11 cellular contexts compared by ENCODE assay signal in genomic region chr2:222518570-222519381, GRCh38.
DNase-seq lines count a peak whose midpoint lies in the region; ATAC-seq and TF ChIP-seq lines count a peak whose summit lies in the region.
"Had no signal": no experiment of that assay in that cellular context is flagged by ENCODE, and none has a peak within 500 bp of the region (broad histone marks: within the 10 kb centered on the region; RNA-seq: fewer than 3 reads in every experiment).

No MANE protein-coding gene starts in this region.

- H3K4me3 ChIP-seq in GM23248, result no peak overlapping the region
- no peak overlapping the region for H3K4me3 ChIP-seq in retinal pigment epithelial cell (ENCODE audit: low read length)

- 14% methylated on average over 8 of the region's 8 CpGs for WGBS in GM23248 (ENCODE audit: low coverage in 1 of 2, low lambda C conversion rate in 2 of 2, missing lambda C conversion rate in 2 of 2), 2 experiments

- ATAC-seq in activated T-helper 17 cell treated with anti-CD3 and anti-CD28 coated beads, Interleukin-2, amount 50 U/mL, for 72 hours (replicated peaks), result peak; percentile 7
- ATAC-seq in left cardiac atrium (peak; percentile 55 to 94), HG02885 (IDR thresholded peaks at IDR 0.05; ENCODE audit: poor library complexity, unreplicated experiment) (no peak)

- no peaks in the 10 kb centered on the region for H3K27me3 Mint-ChIP-seq in activated T-helper 17 cell treated with anti-CD3 and anti-CD28 coated beads, Interleukin-2, amount 50 U/mL, for 72 hours

- no peaks in the 10 kb centered on the region for H3K9me3 Mint-ChIP-seq in activated T-helper 17 cell treated with anti-CD3 and anti-CD28 coated beads, Interleukin-2, amount 50 U/mL, for 72 hours

- H3K36me3 Mint-ChIP-seq in activated T-helper 17 cell treated with anti-CD3 and anti-CD28 coated beads, Interleukin-2, amount 50 U/mL, for 72 hours (ENCODE audit: low read depth), result peaks cover 30% of the 10 kb centered on the region

- peaks cover 7% of the 10 kb centered on the region for H3K4me1 ChIP-seq in GM23248 (ENCODE audit: insufficient read depth)

- no peak overlapping the region for H3K4me3 Mint-ChIP-seq in activated T-helper 17 cell treated with anti-CD3 and anti-CD28 coated beads, Interleukin-2, amount 50 U/mL, for 72 hours

- no peak overlapping the region for H3K9ac ChIP-seq in GM23248

- H3F3A ChIP-seq in GM23248 (ENCODE audit: insufficient read depth), result peaks cover 15% of the 10 kb centered on the region

- H3K27ac Mint-ChIP-seq in activated T-helper 17 cell treated with anti-CD3 and anti-CD28 coated beads, Interleukin-2, amount 50 U/mL, for 72 hours, result no peak overlapping the region

- no peaks in the 10 kb centered on the region for H3K79me2 ChIP-seq in GM23248 (ENCODE audit: insufficient read depth)

- no peaks in the 10 kb centered on the region for H3K9me3 ChIP-seq in GM23248 (ENCODE audit: low read depth)

- in situ Hi-C loops in GM23248 (cut with MboI), result no loop called here

- intact Hi-C loops in left cardiac atrium (cut with DNase I), result no loop called here

- H3K9me2 ChIP-seq in GM23248 (ENCODE audit: insufficient read depth), result no peaks in the 10 kb centered on the region

- no peaks in the 10 kb centered on the region for H3K36me3 ChIP-seq in GM23248 (ENCODE audit: low read depth)

- H2AFZ ChIP-seq in GM23248, result no peak overlapping the region

- no peaks in the 10 kb centered on the region; the same call in 1 of the 2 replicates for H3K27me3 ChIP-seq in GM23248 (replicated peaks; ENCODE audit: insufficient read depth)

- no peaks in the 10 kb centered on the region for H3K4me1 Mint-ChIP-seq in activated T-helper 17 cell treated with anti-CD3 and anti-CD28 coated beads, Interleukin-2, amount 50 U/mL, for 72 hours

- peak overlapping the region; percentile 27 for H3K4me2 ChIP-seq in GM23248 (ENCODE audit: unreplicated experiment)

- TF ChIP-seq CTCF in retinal pigment epithelial cell (conservative IDR thresholded peaks at IDR 0.05; ENCODE audit: low read depth, low read length), result no peak

- DNase-seq in GM23248, result peak; percentile 75
- DNase-seq in left cardiac atrium, result no peak
- peak; percentile 62 for DNase-seq in retinal pigment epithelial cell (ENCODE audit: low read depth)
- DNase-seq in RPMI8226, result no peak
- no peak for DNase-seq in SK-N-DZ (ENCODE audit: low spot score)
- DNase-seq in activated T-cell treated with anti-CD3 and anti-CD28 coated beads, Interleukin-2, amount 50 U/mL, for 48 hours, result no peak
- DNase-seq: activated CD4-positive, alpha-beta T cell treated with anti-CD3 and anti-CD28 coated beads, Interleukin-2, amount 50 U/mL, for 48 hours; mesenchymal stem cell; MV-4-11 had no signal

- H3K27ac ChIP-seq in GM23248, result no peak overlapping the region

- H4K20me1 ChIP-seq in GM23248 (ENCODE audit: insufficient read depth), result no peaks in the 10 kb centered on the region

Comparison
In these comparisons a context has a peak if more than half of its experiments do, and no peak if none do; other contexts are left out.
1. DNase-seq: peak in GM23248 (single experiment) and retinal pigment epithelial cell (single experiment); none in left cardiac atrium (single experiment), RPMI8226 (single experiment), SK-N-DZ (single experiment) and activated T-cell treated with anti-CD3 and anti-CD28 coated beads, Interleukin-2, amount 50 U/mL, for 48 hours (0 of 2).